In the genomic region with DNA sequence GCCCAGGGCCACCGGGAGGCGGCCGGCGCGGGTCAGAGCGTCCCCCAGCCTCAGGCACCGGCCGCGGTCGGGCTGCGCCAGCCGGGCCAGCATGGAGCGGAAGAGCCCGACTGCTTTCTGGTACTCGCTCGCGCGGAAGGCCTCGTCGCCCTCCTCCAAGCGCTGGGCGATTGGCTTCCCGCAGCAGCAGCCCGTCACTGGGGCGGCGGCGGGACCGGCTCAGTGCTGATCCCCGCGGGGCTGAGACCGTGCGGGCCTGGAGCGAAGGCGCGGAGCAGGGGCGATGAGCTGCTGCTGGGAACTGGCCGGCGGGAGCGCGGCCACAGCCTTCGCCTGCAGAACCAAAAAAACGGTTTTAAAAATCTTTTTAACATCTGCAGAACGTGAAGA, we compare ENCODE assay signal across 8 cellular contexts.
DNase-seq lines count a peak whose midpoint lies in the region; ATAC-seq and TF ChIP-seq lines count a peak whose summit lies in the region.
"Not testable (repeated sequence)": the region's sequence is repeated elsewhere in the genome, so short reads cannot be mapped to it uniquely, and the experiment has no call there.

No MANE protein-coding gene starts in this region.

- H3K27ac ChIP-seq in CD4-positive, alpha-beta memory T cell (ENCODE audit: low read depth, low read length); testis: not testable (repeated sequence)
- H3K27ac ChIP-seq in Peyer's patch (peak overlapping the region in 2 of 4 donors; percentile 9 to 60), sigmoid colon (peak overlapping the region; percentile 38 to 77 (median 73))

- CTCF ChIA-PET in CD4-positive, alpha-beta memory T cell (lab: Charles Lee; ENCODE audit: partially characterized antibody); activated CD8-positive, alpha-beta memory T cell treated with anti-CD3 and anti-CD28 coated beads, Interleukin-2, amount 10 ng/mL, durations not matched to agents 7 days and 5 days (lab: Charles Lee): not testable (repeated sequence)

- H3K9me3 ChIP-seq in CD4-positive, alpha-beta memory T cell (ENCODE audit: control insufficient read depth in 1 of 2, low read length in 2 of 2); Peyer's patch; sigmoid colon; testis: not testable (repeated sequence)

- POLR2A ChIA-PET in CD4-positive, alpha-beta memory T cell (lab: Charles Lee; ENCODE audit: partially characterized antibody); activated naive CD8-positive, alpha-beta T cell treated with anti-CD3 and anti-CD28 coated beads, Interleukin-2, amount 10 ng/mL, durations not matched to agents 7 days and 5 days (lab: Charles Lee): not testable (repeated sequence)

- H3K36me3 Mint-ChIP-seq in CD4-positive, alpha-beta memory T cell; activated CD8-positive, alpha-beta memory T cell treated with anti-CD3 and anti-CD28 coated beads, Interleukin-2, amount 10 ng/mL, durations not matched to agents 7 days and 5 days; activated naive CD8-positive, alpha-beta T cell treated with anti-CD3 and anti-CD28 coated beads, Interleukin-2, amount 10 ng/mL, durations not matched to agents 7 days and 5 days: not testable (repeated sequence)

- not testable (repeated sequence) for H3K4me1 ChIP-seq in CD4-positive, alpha-beta memory T cell (ENCODE audit: insufficient read depth, low read length); Peyer's patch; sigmoid colon; testis

- not testable (repeated sequence) for H3K27me3 Mint-ChIP-seq in CD4-positive, alpha-beta memory T cell
- peaks cover 12% of the 10 kb centered on the region for H3K27me3 Mint-ChIP-seq in activated CD8-positive, alpha-beta memory T cell treated with anti-CD3 and anti-CD28 coated beads, Interleukin-2, amount 10 ng/mL, durations not matched to agents 7 days and 5 days
- H3K27me3 Mint-ChIP-seq in activated naive CD8-positive, alpha-beta T cell treated with anti-CD3 and anti-CD28 coated beads, Interleukin-2, amount 10 ng/mL, durations not matched to agents 7 days and 5 days = peaks cover 12% of the 10 kb centered on the region

- WGBS in sigmoid colon, 2 donors = 1 to 3% methylated on average over 30 to 31 of the region's 43 CpGs
- WGBS in testis, 2 donors = 0% methylated on average over 15 to 23 of the region's 43 CpGs

- H3K36me3 ChIP-seq in CD4-positive, alpha-beta memory T cell (ENCODE audit: insufficient read depth, low read length); Peyer's patch; sigmoid colon; testis (ENCODE audit: low read depth, missing control alignments): not testable (repeated sequence)

- ATAC-seq in activated CD8-positive, alpha-beta memory T cell treated with anti-CD3 and anti-CD28 coated beads, Interleukin-2, amount 10 ng/mL, durations not matched to agents 7 days and 5 days = peak; percentile 70
- ATAC-seq in activated naive CD8-positive, alpha-beta T cell treated with anti-CD3 and anti-CD28 coated beads, Interleukin-2, amount 10 ng/mL, durations not matched to agents 7 days and 5 days (ENCODE audit: low read depth) = peak; percentile 66
- peak; percentile 45 for ATAC-seq in left lobe of liver

- not testable (repeated sequence) for H3K4me3 ChIP-seq in CD4-positive, alpha-beta memory T cell (ENCODE audit: low read length in 2 of 2); epithelial cell of esophagus (ENCODE audit: low read length)
- H3K4me3 ChIP-seq in Peyer's patch = peak overlapping the region in 3 of 4 donors; percentile 46 to 59 (median 48)
- H3K4me3 ChIP-seq in sigmoid colon = peak overlapping the region in 3 of 4 donors; percentile 46 to 56 (median 50)
- peak overlapping the region; percentile 37 to 49 for H3K4me3 ChIP-seq in testis

- intact Hi-C loops in CD4-positive, alpha-beta memory T cell (cut with micrococcal nuclease) = loop anchor here (10.0 kb wide), 1 partner anchor 636 kb away; no protein-coding TSS in a partner anchor
- intact Hi-C loops in sigmoid colon (cut with DNase I); testis (cut with DNase I; ENCODE audit: low total_unique reads): not testable (repeated sequence)

- TF ChIP-seq POLR2A in Peyer's patch (IDR thresholded peaks at IDR 0.05); sigmoid colon (IDR thresholded peaks at IDR 0.05); testis (IDR thresholded peaks at IDR 0.05): not testable (repeated sequence)

- not testable (repeated sequence) for H3K4me1 Mint-ChIP-seq in CD4-positive, alpha-beta memory T cell; activated CD8-positive, alpha-beta memory T cell treated with anti-CD3 and anti-CD28 coated beads, Interleukin-2, amount 10 ng/mL, durations not matched to agents 7 days and 5 days; activated naive CD8-positive, alpha-beta T cell treated with anti-CD3 and anti-CD28 coated beads, Interleukin-2, amount 10 ng/mL, durations not matched to agents 7 days and 5 days

- DNase-seq in CD4-positive, alpha-beta memory T cell = peak in 4 of 5 donors; percentile 24 to 46 (median 38)
- not testable (repeated sequence) for DNase-seq in Peyer's patch; left lobe of liver (ENCODE audit: low spot score); sigmoid colon; testis
- DNase-seq in activated CD8-positive, alpha-beta memory T cell treated with anti-CD3 and anti-CD28 coated beads, Interleukin-2, amount 10 ng/mL, durations not matched to agents 7 days and 5 days = peak; percentile 46
- DNase-seq in activated naive CD8-positive, alpha-beta T cell treated with anti-CD3 and anti-CD28 coated beads, Interleukin-2, amount 10 ng/mL, durations not matched to agents 7 days and 5 days = peak; percentile 56
- DNase-seq in epithelial cell of esophagus (ENCODE audit: low read depth) = peak; percentile 4

- not testable (repeated sequence) for H3K27me3 ChIP-seq in CD4-positive, alpha-beta memory T cell (ENCODE audit: insufficient read depth, low read length); Peyer's patch; sigmoid colon; testis

- not testable (repeated sequence) for TF ChIP-seq EP300 in sigmoid colon (IDR thresholded peaks at IDR 0.05)

- peak overlapping the region; percentile 20 to 78 (median 54) for H3K4me3 Mint-ChIP-seq in CD4-positive, alpha-beta memory T cell
- H3K4me3 Mint-ChIP-seq in activated CD8-positive, alpha-beta memory T cell treated with anti-CD3 and anti-CD28 coated beads, Interleukin-2, amount 10 ng/mL, durations not matched to agents 7 days and 5 days = peak overlapping the region; percentile 46
- peak overlapping the region; percentile 67 for H3K4me3 Mint-ChIP-seq in activated naive CD8-positive, alpha-beta T cell treated with anti-CD3 and anti-CD28 coated beads, Interleukin-2, amount 10 ng/mL, durations not matched to agents 7 days and 5 days

- H3K9me3 Mint-ChIP-seq in CD4-positive, alpha-beta memory T cell; activated CD8-positive, alpha-beta memory T cell treated with anti-CD3 and anti-CD28 coated beads, Interleukin-2, amount 10 ng/mL, durations not matched to agents 7 days and 5 days (ENCODE audit: low read depth); activated naive CD8-positive, alpha-beta T cell treated with anti-CD3 and anti-CD28 coated beads, Interleukin-2, amount 10 ng/mL, durations not matched to agents 7 days and 5 days: not testable (repeated sequence)

- not testable (repeated sequence) for TF ChIP-seq CTCF in Peyer's patch (IDR thresholded peaks at IDR 0.05); epithelial cell of esophagus (IDR thresholded peaks at IDR 0.05; ENCODE audit: insufficient read depth, low read depth, low read length, missing control alignments); sigmoid colon (IDR thresholded peaks at IDR 0.05); testis (IDR thresholded peaks at IDR 0.05)

- not testable (repeated sequence) for H3K27ac Mint-ChIP-seq in CD4-positive, alpha-beta memory T cell; activated CD8-positive, alpha-beta memory T cell treated with anti-CD3 and anti-CD28 coated beads, Interleukin-2, amount 10 ng/mL, durations not matched to agents 7 days and 5 days; activated naive CD8-positive, alpha-beta T cell treated with anti-CD3 and anti-CD28 coated beads, Interleukin-2, amount 10 ng/mL, durations not matched to agents 7 days and 5 days
